ENCODE assay signal across 10 cellular contexts in the genomic region with DNA sequence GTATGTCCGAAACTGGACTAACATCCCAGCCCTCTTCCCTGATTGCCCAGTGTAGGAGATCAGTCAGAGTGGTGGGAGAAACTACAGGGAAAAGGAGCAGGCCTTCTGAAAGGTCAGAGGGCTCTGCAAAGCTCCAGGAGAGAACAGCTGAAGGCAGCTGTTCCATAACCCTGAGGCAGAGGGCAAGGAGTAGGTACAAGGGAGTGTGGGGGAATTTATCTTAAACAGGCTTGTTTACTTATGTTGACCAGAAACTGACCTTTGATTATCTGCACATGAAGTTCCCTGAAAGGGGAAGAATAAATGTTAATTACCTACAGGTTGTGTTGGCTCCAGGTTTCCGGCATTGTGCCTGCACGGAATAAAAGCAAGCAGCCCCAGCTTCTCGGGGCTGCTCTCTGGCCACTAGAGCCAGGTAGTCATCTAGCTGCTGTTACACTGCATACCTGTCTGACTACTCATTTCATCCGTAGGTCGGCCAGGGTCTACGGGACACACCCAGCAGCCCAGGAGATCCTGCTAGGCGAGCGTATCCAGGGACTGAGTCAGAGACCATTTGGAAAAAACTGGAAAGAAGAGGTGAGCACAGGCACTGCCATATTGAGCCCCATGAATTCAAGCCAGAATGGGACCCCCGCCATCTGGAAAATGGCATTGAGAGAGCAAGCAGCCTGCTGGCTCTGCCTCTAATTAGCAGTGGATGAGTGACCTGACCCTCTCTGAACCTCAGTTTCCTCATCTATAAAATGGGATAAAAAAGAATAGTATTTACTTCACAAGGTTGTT. TPM values are rescaled to one million over a fixed set of nuclear protein-coding genes. Genes with fewer than 3 reads are reported as not detected.
DNase-seq lines count a peak whose midpoint lies in the region; ATAC-seq, FAIRE-seq and TF ChIP-seq lines count a peak whose summit lies in the region.
"Had no signal": no experiment of that assay in that cellular context is flagged by ENCODE, and none has a peak within 500 bp of the region (broad histone marks: within the 10 kb centered on the region; RNA-seq: fewer than 3 reads in every experiment).

No MANE protein-coding gene starts in this region.

- no peak for TF ChIP-seq CTCF in bronchial epithelial cell (IDR thresholded peaks at IDR 0.05; ENCODE audit: insufficient read depth, low read length, severe bottlenecking)
- TF ChIP-seq CTCF in lower lobe of right lung (IDR thresholded peaks at IDR 0.05): no peak

- ATAC-seq in lower lobe of right lung (peak; percentile 72 to 82), GM18498 (IDR thresholded peaks at IDR 0.05; ENCODE audit: unreplicated experiment) (no peak), GM21360 (IDR thresholded peaks at IDR 0.05; ENCODE audit: unreplicated experiment) (no peak)

- H3K27ac ChIP-seq in lower lobe of right lung: peak overlapping the region; percentile 61

- H3K27me3 ChIP-seq in bronchial epithelial cell (ENCODE audit: control insufficient read depth, insufficient read depth, low read length) (no peaks in the 10 kb centered on the region), lower lobe of right lung (ENCODE audit: low read depth) (no peaks in the 10 kb centered on the region)

- peak; percentile 31 for DNase-seq in SIG-M5 treated with dmso at 0.1 percent for 504 hours (lab: John Stamatoyannopoulos, UW; ENCODE audit: unreplicated experiment)
- DNase-seq in SIG-M5 (lab: John Stamatoyannopoulos, UW): no peak
- peak; percentile 98 for DNase-seq in bronchial epithelial cell (ENCODE audit: low read depth)
- no peak for DNase-seq in lower lobe of right lung
- peak; percentile 79 for DNase-seq in urothelium cell line (ENCODE audit: low spot score)
- no peak for DNase-seq in activated naive CD4-positive, alpha-beta T cell (lab: John Stamatoyannopoulos, UW)
- DNase-seq: NCI-H187 treated with DMSO at 0.1 percent for 48 hours, substantia nigra had no signal

- H3K4me1 ChIP-seq in lower lobe of right lung: peaks cover 36% of the 10 kb centered on the region

- intact Hi-C loops in lower lobe of right lung (cut with DNase I): no loop called here

- H3K36me3 ChIP-seq in bronchial epithelial cell (ENCODE audit: control insufficient read depth, insufficient read depth, low read length) (no peaks in the 10 kb centered on the region), lower lobe of right lung (no peaks in the 10 kb centered on the region)

- no peak overlapping the region for H3K4me3 ChIP-seq in bronchial epithelial cell (ENCODE audit: low read depth, low read length)
- no peak overlapping the region for H3K4me3 ChIP-seq in lower lobe of right lung

- no peaks in the 10 kb centered on the region for H3K9me3 ChIP-seq in lower lobe of right lung

- FAIRE-seq in bronchial epithelial cell (lab: Jason Lieb, UNC) (peak; percentile 89), urothelium cell line (lab: Jason Lieb, UNC) (peak; percentile 5)

RNA-seq across cellular contexts. Expression of gene PAQR7, which starts 14.9 kb away (rescaled TPM):
- total RNA-seq in bronchial epithelial cell: 12.6 and 20.7 TPM in 2 replicates
- total RNA-seq in lower lobe of right lung: 9.3 TPM

RNA-seq across cellular contexts. Expression of gene STMN1, which starts 15.8 kb away (rescaled TPM):
- total RNA-seq in bronchial epithelial cell (15.8 and 19.5 TPM in 2 replicates), lower lobe of right lung (56.6 TPM)

RNA-seq across cellular contexts. Expression of gene AUNIP, which starts 31.2 kb away (rescaled TPM):
- total RNA-seq in bronchial epithelial cell: 2.4 TPM in 2 replicates
- not detected for total RNA-seq in lower lobe of right lung

Comparison
In these comparisons a context has a peak if more than half of its experiments do, and no peak if none do; other contexts are left out.
1. DNase-seq: peak in SIG-M5 treated with dmso at 0.1 percent for 504 hours (single experiment), bronchial epithelial cell (single experiment) and urothelium cell line (single experiment); none in SIG-M5 (single experiment), lower lobe of right lung (single experiment) and activated naive CD4-positive, alpha-beta T cell (0 of 4).
2. ATAC-seq: peak in lower lobe of right lung (2 of 2); none in GM18498 (single experiment) and GM21360 (single experiment).